11 cellular contexts compared by ENCODE assay signal in genomic region chr1:209368864-209369598, GRCh38.
DNase-seq lines count a peak whose midpoint lies in the region; ATAC-seq and TF ChIP-seq lines count a peak whose summit lies in the region.
"Had no signal": no experiment of that assay in that cellular context is flagged by ENCODE, and none has a peak within 500 bp of the region (broad histone marks: within the 10 kb centered on the region; RNA-seq: fewer than 3 reads in every experiment).

No MANE protein-coding gene starts in this region.

- H3K27me3 Mint-ChIP-seq in HFFc6 (ENCODE audit: insufficient read depth) = no peaks in the 10 kb centered on the region; the same call in none of the 2 replicates

- no peak overlapping the region for H3K27ac ChIP-seq in right cardiac atrium (ENCODE audit: low read length)

- WGBS in right cardiac atrium = 55% methylated on average over 8 of the region's 8 CpGs

- no peaks in the 10 kb centered on the region for H3K4me1 ChIP-seq in right cardiac atrium (ENCODE audit: control insufficient read depth, insufficient read depth, low read length)

- H3K9me3 Mint-ChIP-seq in HFFc6 = no peaks in the 10 kb centered on the region

- peaks cover 93% of the 10 kb centered on the region for H3K4me1 Mint-ChIP-seq in HFFc6 (ENCODE audit: low read depth)

- no peaks in the 10 kb centered on the region for H3K27me3 ChIP-seq in right cardiac atrium (ENCODE audit: control insufficient read depth, insufficient read depth)

- H3K27ac Mint-ChIP-seq in HFFc6 = peak overlapping the region; percentile 94

- H3K4me3 Mint-ChIP-seq in HFFc6 = peak overlapping the region; percentile 64

- ATAC-seq in right cardiac atrium (peak; percentile 76 to 82), HG03432 (IDR thresholded peaks at IDR 0.05; ENCODE audit: unreplicated experiment) (no peak)

- H3K4me3 ChIP-seq in right cardiac atrium (ENCODE audit: low read length) = no peak overlapping the region

- no peaks in the 10 kb centered on the region for H3K9me3 ChIP-seq in right cardiac atrium (ENCODE audit: control insufficient read depth, low read length)

- TF ChIP-seq CTCF in HFFc6 (IDR thresholded peaks at IDR 0.05) = no peak

- H3K36me3 Mint-ChIP-seq in HFFc6 (ENCODE audit: low read depth) = no peaks in the 10 kb centered on the region

- DNase-seq in HFFc6 (peak; percentile 86), astrocyte of the hippocampus (ENCODE audit: low read depth, low spot score) (peak; percentile 94), right cardiac atrium (peak in 2 of 3 donors; percentile 31 to 47), stromal cell of bone marrow (ENCODE audit: low read depth) (peak; percentile 84), NCI-H526 treated with DMSO at 0.1 percent for 48 hours (lab: John Stamatoyannopoulos, UW) (no peak), SW480 (ENCODE audit: low spot score) (no peak)
- DNase-seq in activated CD4-positive, alpha-beta T cell treated with anti-CD3 and anti-CD28 coated beads for 1 hour = no peak
- DNase-seq: kidney, MV-4-11, SIG-M5 had no signal

- intact Hi-C loops in right cardiac atrium (cut with DNase I) = no loop called here

Comparison
In these comparisons a context has a peak if more than half of its experiments do, and no peak if none do; other contexts are left out.
1. DNase-seq: peak in HFFc6 (single experiment), astrocyte of the hippocampus (single experiment), right cardiac atrium (2 of 3) and stromal cell of bone marrow (single experiment); none in NCI-H526 treated with DMSO at 0.1 percent for 48 hours (single experiment), SW480 (single experiment) and activated CD4-positive, alpha-beta T cell treated with anti-CD3 and anti-CD28 coated beads for 1 hour (single experiment).